ENCODE assay signal across 8 cellular contexts in the genomic region with DNA sequence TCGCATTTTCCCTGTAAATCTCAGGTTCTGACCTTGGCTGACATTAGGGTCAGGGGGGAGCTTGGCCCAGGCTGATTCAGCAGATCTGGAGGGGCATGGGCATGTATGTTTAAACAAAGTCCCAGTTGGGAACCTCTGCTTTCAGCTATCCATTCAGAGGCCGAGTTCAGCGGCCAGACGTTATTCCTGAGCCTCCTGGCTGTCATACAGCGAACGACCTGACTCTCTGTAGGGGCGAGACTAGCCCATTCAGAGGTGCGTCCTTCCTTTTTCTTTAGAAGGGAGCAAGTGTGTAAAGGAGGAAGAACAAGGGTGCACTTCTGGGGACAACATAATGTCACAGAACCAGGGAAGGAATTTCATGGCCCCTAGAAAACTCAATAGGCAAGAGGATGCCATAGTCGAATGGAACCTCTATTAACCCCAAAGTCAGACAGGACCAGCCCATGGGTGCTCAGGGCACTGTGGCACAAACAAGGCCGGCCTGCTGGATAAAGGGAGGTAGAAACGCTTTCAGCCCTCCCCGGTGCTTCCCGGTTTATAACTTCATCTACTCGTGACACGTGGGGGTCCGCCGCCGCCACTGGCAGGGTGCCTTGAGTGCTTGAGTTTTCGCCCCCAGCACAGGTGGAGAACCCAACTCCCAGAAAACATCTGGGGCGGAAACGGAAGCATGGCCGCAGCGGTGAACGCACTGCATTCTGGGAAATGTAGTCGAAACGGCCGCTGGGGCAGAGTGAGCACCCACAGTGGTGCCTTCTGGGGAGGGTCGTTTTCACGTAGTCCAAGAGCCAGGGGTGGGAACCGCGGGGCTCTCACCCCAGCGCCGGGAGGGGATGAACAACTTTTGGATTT. TPM values are rescaled to one million over a fixed set of nuclear protein-coding genes. Genes with fewer than 3 reads are reported as not detected.
DNase-seq lines count a peak whose midpoint lies in the region; ATAC-seq and TF ChIP-seq lines count a peak whose summit lies in the region.

No MANE protein-coding gene starts in this region.

- peak overlapping the region; percentile 69 for H3K27ac Mint-ChIP-seq in endodermal cell

- no peak for TF ChIP-seq CTCF in GM12875 (IDR thresholded peaks at IDR 0.05; ENCODE audit: borderline replicate concordance, insufficient read depth, low read depth, low read length)
- TF ChIP-seq CTCF in endodermal cell (conservative IDR thresholded peaks at IDR 0.05), result no peak
- no peak for TF ChIP-seq CTCF in omental fat pad (IDR thresholded peaks at IDR 0.05)

- H3K4me3 ChIP-seq in GM12875 (ENCODE audit: low read depth, low read length), result peak overlapping the region; percentile 43
- H3K4me3 ChIP-seq in endodermal cell (ENCODE audit: low read length), result peak overlapping the region; percentile 67

- H3K4me1 Mint-ChIP-seq in endodermal cell, result peaks cover 6% of the 10 kb centered on the region

- peak; percentile 60 for ATAC-seq in HG02610 (IDR thresholded peaks at IDR 0.05; ENCODE audit: unreplicated experiment)
- no peak for ATAC-seq in omental fat pad (ENCODE audit: low FRiP score)

- 40 to 76% methylated on average over 10 to 33 of the region's 33 CpGs for WGBS in endodermal cell (ENCODE audit: insufficient coverage in 1 of 2, insufficient read length in 1 of 2), 2 experiments

- H3K4me1 ChIP-seq in endodermal cell (ENCODE audit: control insufficient read depth, insufficient read depth, low read length), result no peaks in the 10 kb centered on the region

- no peaks in the 10 kb centered on the region for H3K9me3 ChIP-seq in endodermal cell (ENCODE audit: control insufficient read depth, low read length)

- peak overlapping the region; percentile 60 for H3K4me3 Mint-ChIP-seq in endodermal cell

- H3K27me3 ChIP-seq in endodermal cell (ENCODE audit: control insufficient read depth, insufficient read depth, low read length, poor library complexity, severe bottlenecking), result no peaks in the 10 kb centered on the region

- H3K27me3 Mint-ChIP-seq in endodermal cell (ENCODE audit: insufficient read depth), result peaks cover 4% of the 10 kb centered on the region

- H3K36me3 Mint-ChIP-seq in endodermal cell (ENCODE audit: low read depth), result no peaks in the 10 kb centered on the region

- H3K36me3 ChIP-seq in endodermal cell (ENCODE audit: control insufficient read depth, insufficient read depth, low read length), result no peaks in the 10 kb centered on the region

- no peak overlapping the region for H3K9ac ChIP-seq in endodermal cell (ENCODE audit: extremely low read depth, low read length, poor library complexity, severe bottlenecking)

- DNase-seq in NCI-H524 (lab: John Stamatoyannopoulos, UW) (peak; percentile 23 to 69), endodermal cell (peak; percentile 87), midbrain (lab: John Stamatoyannopoulos, UW) (peak; percentile 68), omental fat pad (ENCODE audit: low spot score) (no peak)
- peak; percentile 41 to 61 (median 49) for DNase-seq in activated CD8-positive, alpha-beta memory T cell treated with anti-CD3 and anti-CD28 coated beads for 48 hours (ENCODE audit: low read depth in 2 of 3, low spot score in 2 of 3)
- peak; percentile 49 to 57 for DNase-seq in stimulated activated CD8-positive, alpha-beta memory T cell treated with anti-CD3 and anti-CD28 coated beads, Interleukin-15, amount 100 ng/mL, for 48 hours (ENCODE audit: low read depth in 2 of 2)

- H3K27ac ChIP-seq in endodermal cell (ENCODE audit: low read depth, low read length), result no peak overlapping the region

- no peaks in the 10 kb centered on the region for H3K9me3 Mint-ChIP-seq in endodermal cell

RNA-seq across cellular contexts. Expression of a gene that starts 33.2 kb away (rescaled TPM):
- total RNA-seq in endodermal cell (10 to 100 TPM; 34.7 to 48.4 TPM), omental fat pad (10 to 100 TPM in 3 of 4 donors, 1 to 10 TPM in 1; 8.3 to 59.6 (median 19.9) TPM)
- polyA plus RNA-seq in endodermal cell (2013, experiment 1 of 2), result 3.7 TPM
- polyA plus RNA-seq in endodermal cell (2013, experiment 2 of 2), result 3.9 TPM
